8 cellular contexts compared by ENCODE assay signal in genomic region chr14:103109789-103110415, GRCh38. TPM values are rescaled to one million over a fixed set of nuclear protein-coding genes. Genes with fewer than 3 reads are reported as not detected.
A peak's percentile ranks its signal among the peaks of the same experiment; 100 is the strongest.
DNase-seq lines count a peak whose midpoint lies in the region; ATAC-seq and TF ChIP-seq lines count a peak whose summit lies in the region.
"Had no signal": no experiment of that assay in that cellular context is flagged by ENCODE, and none has a peak within 500 bp of the region (broad histone marks: within the 10 kb centered on the region; RNA-seq: fewer than 3 reads in every experiment).

No MANE protein-coding gene starts in this region.

- H4K5ac ChIP-seq in IMR-90 (ENCODE audit: low read depth, low read length), result peak overlapping the region; percentile 94

- TF ChIP-seq RAD21 in IMR-90 (IDR thresholded peaks at IDR 0.05; ENCODE audit: low read length), result no peak

- H3K23ac ChIP-seq in IMR-90 (ENCODE audit: low read depth, low read length), result peak overlapping the region; percentile 89; the same call in 1 of the 2 replicates

- H3K4ac ChIP-seq in IMR-90 (ENCODE audit: low read depth, low read length), result peak overlapping the region; percentile 98

- H3K36me3 ChIP-seq in IMR-90 (ENCODE audit: control insufficient read depth, insufficient read depth, low read length) (no peaks in the 10 kb centered on the region), esophagus muscularis mucosa (no peaks in the 10 kb centered on the region)
- H3K36me3 ChIP-seq: cardiac muscle cell had no signal

- TF ChIP-seq EP300 in esophagus muscularis mucosa (IDR thresholded peaks at IDR 0.05), result no peak

- in situ Hi-C loops in IMR-90 (cut with MboI; ENCODE audit: low sequenced_read_pairs), result no loop called here

- TF ChIP-seq CTCF in IMR-90 (conservative IDR thresholded peaks at IDR 0.05; ENCODE audit: low read depth, low read length) (no peak), esophagus muscularis mucosa (IDR thresholded peaks at IDR 0.05) (no peak)

- peak overlapping the region; percentile 100 for H2BK120ac ChIP-seq in IMR-90 (ENCODE audit: low read depth, low read length)

- H3K9me3 ChIP-seq in IMR-90 (ENCODE audit: control insufficient read depth, insufficient read depth, low read length) (no peaks in the 10 kb centered on the region), esophagus muscularis mucosa (no peaks in the 10 kb centered on the region)

- H2AK5ac ChIP-seq in IMR-90 (ENCODE audit: low read depth, low read length), result peak overlapping the region; percentile 93

- DNase-seq in IMR-90 (peak; percentile 90), esophagus muscularis mucosa (ENCODE audit: extremely low spot score) (no peak), sciatic nerve (ENCODE audit: low spot score) (no peak), NCI-H69 (lab: John Stamatoyannopoulos, UW) (no peak), NCI-H1436 treated with DMSO at 0.1 percent for 48 hours (lab: John Stamatoyannopoulos, UW) (no peak), HuH-7.5 (ENCODE audit: low spot score) (no peak)
- DNase-seq: NK-92 treated with Interleukin-12 subunit alpha and Interleukin-12 subunit beta, amount 100 ng/mL, for 24 hours had no signal

- H2BK20ac ChIP-seq in IMR-90 (ENCODE audit: low read depth, low read length), result peak overlapping the region; percentile 99

- H2AK9ac ChIP-seq in IMR-90 (replicated peaks; ENCODE audit: low read depth, low read length, poor library complexity), result peak overlapping the region; percentile 99

- BruUV-seq in IMR-90 (replicated peaks; lab: Mats Ljungman, UMichigan), result no TSS peak

- peak overlapping the region; percentile 97 for H4K91ac ChIP-seq in IMR-90 (ENCODE audit: insufficient read depth, low read depth, low read length)

- no peaks in the 10 kb centered on the region for H3K27me3 ChIP-seq in IMR-90 (ENCODE audit: control insufficient read depth, insufficient read depth, low read length)
- H3K27me3 ChIP-seq in esophagus muscularis mucosa, result peaks cover 0 to 29% (median 2%) of the 10 kb centered on the region in 4 donors

- TF ChIP-seq POLR2A in IMR-90 (IDR thresholded peaks at IDR 0.05; ENCODE audit: low read depth, low read length), result no peak
- no peak for TF ChIP-seq POLR2A in esophagus muscularis mucosa (IDR thresholded peaks at IDR 0.05; ENCODE audit: low read depth)

- H2BK5ac ChIP-seq in IMR-90 (ENCODE audit: low read depth, low read length, poor library complexity, severe bottlenecking), result peak overlapping the region; percentile 96

- peak overlapping the region; percentile 89 for H2AFZ ChIP-seq in IMR-90 (replicated peaks; ENCODE audit: low read length, poor library complexity)

- intact Hi-C loops in IMR-90 (cut with micrococcal nuclease) (no loop called here), esophagus muscularis mucosa (cut with DNase I) (loop anchor here (5.0 kb wide), 2 partner anchors 32 to 77 kb away; no protein-coding TSS in a partner anchor), sciatic nerve (cut with DNase I) (loop anchor here (5.0 to 10.0 kb wide), 2 partner anchors 75 to 1137 kb away; no protein-coding TSS in a partner anchor)

- dilution Hi-C loops in IMR-90 (cut with HindIII; ENCODE audit: low sequenced_read_pairs, unreplicated experiment), result no loop called here

- CTCF ChIA-PET in IMR-90 (lab: Yijun Ruan, JAX), result interaction anchor here (1.5 kb wide), 1 partner anchor 75 kb away, joined by 4 read pairs; no protein-coding TSS in a partner anchor

- no peak overlapping the region; the same call in 1 of the 2 replicates for H3K9ac ChIP-seq in IMR-90 (ENCODE audit: low read depth, low read length)

- H3K4me3 ChIP-seq in IMR-90 (ENCODE audit: insufficient read depth, low read depth, low read length) (no peak overlapping the region), esophagus muscularis mucosa (peak overlapping the region in 2 of 4 donors; percentile 5 to 18)
- H3K4me3 ChIP-seq: cardiac muscle cell had no signal

- H4K8ac ChIP-seq in IMR-90 (ENCODE audit: low read depth in 2 of 2, low read length in 2 of 2), result peak overlapping the region in 1 of 2 experiments; percentile 97; a peak in 3 of 4 replicates

- H3K4me1 ChIP-seq in IMR-90 (ENCODE audit: control insufficient read depth, insufficient read depth, low read length) (peaks cover 31% of the 10 kb centered on the region), esophagus muscularis mucosa (peaks cover 18 to 65% (median 62%) of the 10 kb centered on the region in 4 donors)

- H3K79me1 ChIP-seq in IMR-90 (ENCODE audit: low read depth in 1 of 2, low read length in 2 of 2), result no peaks in the 10 kb centered on the region

- H3K18ac ChIP-seq in IMR-90 (ENCODE audit: low read depth, low read length), result peak overlapping the region; percentile 94

- H3K27ac ChIP-seq in IMR-90 (ENCODE audit: insufficient read depth, low read length) (peak overlapping the region; percentile 91), esophagus muscularis mucosa (replicated peaks in 1 of 4) (peak overlapping the region; percentile 20 to 76 (median 53))
- H3K27ac ChIP-seq: cardiac muscle cell had no signal

- peak overlapping the region; percentile 92; the same call in 1 of the 3 replicates for H2BK15ac ChIP-seq in IMR-90 (ENCODE audit: low read depth, low read length)

- H3K14ac ChIP-seq in IMR-90 (replicated peaks; ENCODE audit: low read depth, low read length), result peak overlapping the region; percentile 96; the same call in 1 of the 2 replicates

- peaks cover 12% of the 10 kb centered on the region; the same call in 1 of the 2 replicates for H3K9me1 ChIP-seq in IMR-90 (ENCODE audit: insufficient read depth, low read length)

- 16% methylated on average over 6 of the region's 27 CpGs; no CpG with 5 or more reads in 1 of the 2 experiments for WGBS in IMR-90 (ENCODE audit: extremely low coverage in 2 of 2, insufficient read length in 1 of 2), 2 experiments
- WGBS in esophagus muscularis mucosa, result 42% methylated on average over 6 of the region's 27 CpGs

- POLR2A ChIA-PET in IMR-90 (lab: Charles Lee; ENCODE audit: unreplicated experiment), result no interaction called here

- peak overlapping the region; percentile 49 for H3K4me2 ChIP-seq in IMR-90 (ENCODE audit: low read depth, low read length)

- no peaks in the 10 kb centered on the region for H4K20me1 ChIP-seq in IMR-90 (ENCODE audit: insufficient read depth, low read length)

- no peak overlapping the region; the same call in 1 of the 2 replicates for H3K56ac ChIP-seq in IMR-90 (ENCODE audit: extremely low read depth, insufficient read depth, low read length)

- ATAC-seq in IMR-90 (ENCODE audit: low read depth), result peak; percentile 85
- peak; percentile 61 for ATAC-seq in sciatic nerve

TF ChIP-seq in IMR-90, 13 proteins besides CTCF, POLR2A, EP300 and RAD21:
- TF ChIP-seq CHD1 (IDR thresholded peaks at IDR 0.05; ENCODE audit: low read depth, low read length) (no peak), USF2 (IDR thresholded peaks at IDR 0.05; ENCODE audit: low read depth, low read length) (0 out of 2 replicates have a peak, but pooled peaks have one; percentile 1), FOS (IDR thresholded peaks at IDR 0.05; ENCODE audit: low read depth, low read length) (peak; percentile 84), BHLHE40 (IDR thresholded peaks at IDR 0.05; ENCODE audit: low read depth, low read length) (peak; percentile 37; the same call in 1 of the 2 replicates), RFX5 (IDR thresholded peaks at IDR 0.05; ENCODE audit: low read depth, low read length) (no peak), RCOR1 (IDR thresholded peaks at IDR 0.05; ENCODE audit: insufficient replicate concordance, low read length) (peak; percentile 95), NFE2L2 (IDR thresholded peaks at IDR 0.05; ENCODE audit: low read depth, low read length) (peak; percentile 53; the same call in 1 of the 2 replicates), MAZ (IDR thresholded peaks at IDR 0.05; ENCODE audit: borderline replicate concordance, low read depth, low read length) (peak; percentile 66; the same call in 1 of the 2 replicates)

RNA-seq across cellular contexts. Expression of gene TNFAIP2, which starts 13.4 kb away (rescaled TPM):
- 5.0 and 6.3 TPM in 2 replicates for total RNA-seq in IMR-90 (2012; rRNA removed)
- 9.6 and 9.9 TPM in 2 replicates for polyA plus RNA-seq in IMR-90 (2012; rRNA removed)
- 10.7 and 12.7 TPM in 2 replicates for polyA plus RNA-seq in IMR-90 (2012; cell fraction: cytosol; rRNA removed)
- polyA plus RNA-seq in IMR-90 (2012; cell fraction: nucleus; rRNA removed; ENCODE audit: low replicate concordance), result 43.9 and 49.0 TPM in 2 replicates
- 100 to 1,000 TPM in 1 of 4 donors, 10 to 100 TPM in 3; 29.0 to 104 (median 74.0) TPM for total RNA-seq in esophagus muscularis mucosa
- total RNA-seq in sciatic nerve, result 142 TPM

RNA-seq across cellular contexts. Expression of gene EXOC3L4, which starts 15.4 kb away (rescaled TPM):
- not detected in 2 replicates for total RNA-seq in IMR-90 (2012; rRNA removed)
- polyA plus RNA-seq in IMR-90 (2012; rRNA removed), result not detected in 2 replicates
- 0.14 TPM in 1 of 2 replicates, not detected in the other for polyA plus RNA-seq in IMR-90 (2012; cell fraction: cytosol; rRNA removed)
- polyA plus RNA-seq in IMR-90 (2012; cell fraction: nucleus; rRNA removed; ENCODE audit: low replicate concordance), result 0.72 and 0.85 TPM in 2 replicates
- total RNA-seq in esophagus muscularis mucosa, result 1 to 10 TPM in 3 of 4 donors, under 1 TPM in 1; 0.42 to 2.0 (median 1.2) TPM
- 3.3 TPM for total RNA-seq in sciatic nerve

RNA-seq across cellular contexts. Expression of gene LBHD2, which starts 25.9 kb away (rescaled TPM):
- not detected in 2 replicates for total RNA-seq in IMR-90 (2012; rRNA removed)
- polyA plus RNA-seq in IMR-90 (2012; rRNA removed), result not detected in 2 replicates
- 0.18 TPM in 1 of 2 replicates, not detected in the other for polyA plus RNA-seq in IMR-90 (2012; cell fraction: cytosol; rRNA removed)
- not detected in 2 replicates for polyA plus RNA-seq in IMR-90 (2012; cell fraction: nucleus; rRNA removed; ENCODE audit: low replicate concordance)
- total RNA-seq in esophagus muscularis mucosa, result not detected
- not detected for total RNA-seq in sciatic nerve
- total RNA-seq: cardiac muscle cell had no signal
- polyA plus RNA-seq: cardiac muscle cell had no signal

RNA-seq across cellular contexts. Expression of gene CDC42BPB, which starts 52.6 kb away (rescaled TPM):
- total RNA-seq in IMR-90 (2012; rRNA removed) (48.0 and 49.1 TPM in 2 replicates), esophagus muscularis mucosa (100 to 1,000 TPM in 2 of 4 donors, 10 to 100 TPM in 2; 93.9 to 132 (median 110) TPM), sciatic nerve (105 TPM)
- polyA plus RNA-seq in IMR-90 (2012; rRNA removed), result 73.6 and 81.4 TPM in 2 replicates
- polyA plus RNA-seq in IMR-90 (2012; cell fraction: cytosol; rRNA removed), result 45.7 and 64.7 TPM in 2 replicates
- 168 and 207 TPM in 2 replicates for polyA plus RNA-seq in IMR-90 (2012; cell fraction: nucleus; rRNA removed; ENCODE audit: low replicate concordance)
